ENCODE assay signal across 1 cellular context in genomic region chr16:75252049-75252864, GRCh38.
TF ChIP-seq lines count a peak whose summit lies in the region.

No MANE protein-coding gene starts in this region.

TF ChIP-seq in SK-N-SH, 30 proteins besides CTCF, POLR2A, EP300 and RAD21 (continued from another document):
- no peak for TF ChIP-seq SIN3A (IDR thresholded peaks at IDR 0.05; ENCODE audit: borderline replicate concordance, low read depth, low read length)
TF ChIP-seq in SK-N-SH: peak in this region for 0.
